ENCODE assay signal across 1 cellular context in the genomic region with DNA sequence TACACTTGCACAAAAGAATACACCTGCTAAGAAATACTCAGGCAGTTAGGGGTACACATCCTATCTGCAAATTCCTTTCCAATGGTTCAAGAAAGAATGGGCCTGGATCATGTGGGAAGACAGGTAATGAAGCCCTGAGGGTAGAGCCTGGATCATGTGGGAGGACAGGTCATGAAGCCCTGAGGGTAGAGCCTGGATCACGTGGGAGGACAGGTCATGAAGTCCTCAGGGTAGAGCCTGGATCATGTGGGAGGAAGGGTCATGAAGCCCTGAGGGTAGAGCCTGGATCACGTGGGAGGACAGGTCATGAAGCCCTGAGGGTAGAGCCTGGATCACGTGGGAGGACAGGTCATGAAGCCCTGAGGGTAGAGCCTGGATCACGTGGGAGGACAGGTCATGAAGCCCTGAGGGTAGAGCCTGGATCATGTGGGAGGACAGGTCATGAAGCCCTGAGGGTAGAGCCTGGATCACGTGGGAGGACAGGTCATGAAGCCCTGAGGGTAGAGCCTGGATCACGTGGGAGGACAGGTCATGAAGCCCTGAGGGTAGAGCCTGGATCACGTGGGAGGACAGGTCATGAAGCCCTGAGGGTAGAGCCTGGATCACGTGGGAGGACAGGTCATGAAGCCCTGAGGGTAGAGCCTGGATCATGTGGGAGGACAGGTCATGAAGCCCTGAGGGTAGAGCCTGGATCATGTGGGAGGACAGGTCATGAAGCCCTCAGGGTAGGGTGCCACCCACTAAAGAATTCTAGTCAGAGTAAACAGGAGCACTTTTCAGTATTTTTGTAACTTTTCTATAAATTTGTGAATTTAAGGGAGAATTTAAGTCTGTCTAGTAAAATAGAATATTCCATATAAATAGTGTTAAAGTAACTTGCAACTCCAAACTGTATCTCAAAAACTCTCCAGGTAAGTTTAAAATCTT. TPM values are rescaled to one million over a fixed set of nuclear protein-coding genes. Genes with fewer than 3 reads are reported as not detected.
"Had no signal": no experiment of that assay in that cellular context is flagged by ENCODE, and none has a peak within 500 bp of the region (broad histone marks: within the 10 kb centered on the region; RNA-seq: fewer than 3 reads in every experiment).

No MANE protein-coding gene starts in this region.

RNA-seq across cellular contexts. Expression of a gene that starts 45.8 kb away (rescaled TPM):
- total RNA-seq: SJCRH30 had no signal
